ENCODE assay signal across 12 cellular contexts in genomic region chr15:42456539-42456938, GRCh38. TPM values are rescaled to one million over a fixed set of nuclear protein-coding genes. Genes with fewer than 3 reads are reported as not detected.
A peak's percentile ranks its signal among the peaks of the same experiment; 100 is the strongest.
DNase-seq lines count a peak whose midpoint lies in the region; ATAC-seq and TF ChIP-seq lines count a peak whose summit lies in the region.
"Had no signal": no experiment of that assay in that cellular context is flagged by ENCODE, and none has a peak within 500 bp of the region (broad histone marks: within the 10 kb centered on the region; RNA-seq: fewer than 3 reads in every experiment).

No MANE protein-coding gene starts in this region.

- peak overlapping the region; percentile 88 for H3K27ac Mint-ChIP-seq in activated B cell treated with CpG ODN at 0.5 μM for 24 hours

- H3K4me3 ChIP-seq in AG10803 (ENCODE audit: low read length) (peak overlapping the region; percentile 47), fibroblast of the aortic adventitia (ENCODE audit: low read depth, low read length) (peak overlapping the region; percentile 67), retinal pigment epithelial cell (ENCODE audit: low read length) (peak overlapping the region; percentile 64)

- TF ChIP-seq CTCF in AG10803 (conservative IDR thresholded peaks at IDR 0.05; ENCODE audit: low read length) (no peak), activated B cell treated with CpG ODN at 0.5 μM for 24 hours (IDR thresholded peaks at IDR 0.05) (no peak), fibroblast of the aortic adventitia (IDR thresholded peaks at IDR 0.05; ENCODE audit: insufficient read depth, low read length) (no peak), retinal pigment epithelial cell (conservative IDR thresholded peaks at IDR 0.05; ENCODE audit: low read depth, low read length) (no peak)

- ATAC-seq in activated B cell treated with CpG ODN at 0.5 μM for 24 hours (ENCODE audit: low read depth) (no peak), GM21447 (IDR thresholded peaks at IDR 0.05; ENCODE audit: unreplicated experiment) (no peak)
- ATAC-seq: stimulated activated naive CD8-positive, alpha-beta T cell treated with anti-CD3 and anti-CD28 coated beads, Interleukin-15, amount 100 ng/mL, for 72 hours had no signal

- POLR2A ChIA-PET in activated B cell treated with CpG ODN at 0.5 μM for 24 hours (lab: Charles Lee), result interaction anchor here (0.5 to 1.2 kb wide), 3 partner anchors 7 to 184 kb away, joined by 4 read pairs; partner anchors contain the start of genes GANC, TMEM87A and ZNF106

- peaks cover 19% of the 10 kb centered on the region for H3K4me1 Mint-ChIP-seq in activated B cell treated with CpG ODN at 0.5 μM for 24 hours
- H3K4me1 Mint-ChIP-seq: stimulated activated naive CD8-positive, alpha-beta T cell treated with anti-CD3 and anti-CD28 coated beads, Interleukin-15, amount 100 ng/mL, for 72 hours had no signal

- no peaks in the 10 kb centered on the region for H3K27me3 Mint-ChIP-seq in activated B cell treated with CpG ODN at 0.5 μM for 24 hours
- H3K27me3 Mint-ChIP-seq: stimulated activated naive CD8-positive, alpha-beta T cell treated with anti-CD3 and anti-CD28 coated beads, Interleukin-15, amount 100 ng/mL, for 72 hours had no signal

- CTCF ChIA-PET in activated B cell treated with CpG ODN at 0.5 μM for 24 hours (lab: Charles Lee), result interaction anchor here (1.6 kb wide), 1 partner anchor 15 kb away, joined by 7 read pairs; no protein-coding TSS in a partner anchor

- H3K4me3 Mint-ChIP-seq in activated B cell treated with CpG ODN at 0.5 μM for 24 hours, result no peak overlapping the region
- H3K4me3 Mint-ChIP-seq: neural crest cell; stimulated activated naive CD8-positive, alpha-beta T cell treated with anti-CD3 and anti-CD28 coated beads, Interleukin-15, amount 100 ng/mL, for 72 hours had no signal

- H3K9me3 Mint-ChIP-seq in activated B cell treated with CpG ODN at 0.5 μM for 24 hours, result no peaks in the 10 kb centered on the region
- H3K9me3 Mint-ChIP-seq: neural crest cell; stimulated activated naive CD8-positive, alpha-beta T cell treated with anti-CD3 and anti-CD28 coated beads, Interleukin-15, amount 100 ng/mL, for 72 hours had no signal

- peaks cover 27% of the 10 kb centered on the region for H3K36me3 Mint-ChIP-seq in activated B cell treated with CpG ODN at 0.5 μM for 24 hours (ENCODE audit: low read depth)

- DNase-seq in AG10803 (ENCODE audit: low read depth) (peak; percentile 41), activated B cell treated with CpG ODN at 0.5 μM for 24 hours (no peak), fibroblast of the aortic adventitia (ENCODE audit: low read depth) (peak; percentile 29), retinal pigment epithelial cell (ENCODE audit: low read depth) (no peak), T-helper 1 cell (no peak), NCI-H2107 (lab: John Stamatoyannopoulos, UW) (no peak), NCI-H1048 (lab: John Stamatoyannopoulos, UW) (no peak)
- DNase-seq: islet precursor cell; NCI-H2029; stimulated activated naive CD8-positive, alpha-beta T cell treated with anti-CD3 and anti-CD28 coated beads, Interleukin-15, amount 100 ng/mL, for 72 hours had no signal

- intact Hi-C loops in activated B cell treated with CpG ODN at 0.5 μM for 24 hours (cut with micrococcal nuclease), result no loop called here

RNA-seq across cellular contexts. Expression of gene ZNF106, which starts 34.4 kb away (rescaled TPM):
- 46.6 and 46.9 TPM in 2 replicates for total RNA-seq in activated B cell treated with CpG ODN at 0.5 μM for 24 hours
- total RNA-seq in fibroblast of the aortic adventitia (ENCODE audit: low replicate concordance), result 72.8 and 203 TPM in 2 replicates

RNA-seq across cellular contexts. Expression of gene SNAP23, which starts 38.9 kb away (rescaled TPM):
- 111 and 123 TPM in 2 replicates for total RNA-seq in activated B cell treated with CpG ODN at 0.5 μM for 24 hours
- total RNA-seq in fibroblast of the aortic adventitia (ENCODE audit: low replicate concordance), result 39.8 and 87.4 TPM in 2 replicates

Comparison
In these comparisons a context has a peak if more than half of its experiments do, and no peak if none do; other contexts are left out.
1. DNase-seq: peak in AG10803 (single experiment) and fibroblast of the aortic adventitia (single experiment); none in activated B cell treated with CpG ODN at 0.5 μM for 24 hours (single experiment), retinal pigment epithelial cell (single experiment), T-helper 1 cell (0 of 5), NCI-H2107 (single experiment) and NCI-H1048 (single experiment).
2. Peak in every context shown above with its lines, with median percentiles within 50 percentile points of each other: H3K4me3 ChIP-seq.